8 cellular contexts compared by ENCODE assay signal in genomic region chr10:101141622-101142532, GRCh38. TPM values are rescaled to one million over a fixed set of nuclear protein-coding genes. Genes with fewer than 3 reads are reported as not detected.
A peak's percentile ranks its signal among the peaks of the same experiment; 100 is the strongest.
DNase-seq lines count a peak whose midpoint lies in the region; ATAC-seq and TF ChIP-seq lines count a peak whose summit lies in the region.

No MANE protein-coding gene starts in this region.

- no peak overlapping the region for H3K27ac Mint-ChIP-seq in activated naive CD4-positive, alpha-beta T cell treated with anti-CD3 and anti-CD28 coated beads, Interleukin-2, amount 50 U/mL, for 72 hours

- DNase-seq in BE2C = peak; percentile 85
- peak; percentile 54 for DNase-seq in NCI-H1048 (lab: John Stamatoyannopoulos, UW)
- DNase-seq in SW480 (ENCODE audit: low spot score) = peak; percentile 73
- DNase-seq in activated naive CD4-positive, alpha-beta T cell treated with anti-CD3 and anti-CD28 coated beads, Interleukin-2, amount 50 U/mL, for 72 hours (ENCODE audit: low spot score in 2 of 2) = peak; percentile 71 to 88
- peak; percentile 87 for DNase-seq in Right ventricle myocardium superior
- DNase-seq in psoas muscle = peak; percentile 78 to 89
- no peak for DNase-seq in vagina (ENCODE audit: extremely low spot score in 2 of 2)

- ATAC-seq in GM21390 (IDR thresholded peaks at IDR 0.05; ENCODE audit: unreplicated experiment) = peak; percentile 69
- ATAC-seq in activated naive CD4-positive, alpha-beta T cell treated with anti-CD3 and anti-CD28 coated beads, Interleukin-2, amount 50 U/mL, for 72 hours = peak; percentile 90
- peak; percentile 95 for ATAC-seq in Right ventricle myocardium superior (ENCODE audit: poor library complexity)
- peak; percentile 88 to 95 (median 92) for ATAC-seq in psoas muscle

- H3K4me1 ChIP-seq in BE2C = peaks cover 4% of the 10 kb centered on the region; the same call in 1 of the 2 replicates
- peaks cover 17% of the 10 kb centered on the region for H3K4me1 ChIP-seq in psoas muscle
- H3K4me1 ChIP-seq in vagina = peaks cover 24% of the 10 kb centered on the region

- peaks cover 66% of the 10 kb centered on the region for H3K27me3 ChIP-seq in BE2C
- H3K27me3 ChIP-seq in psoas muscle (ENCODE audit: insufficient read depth in 3 of 3, low read length in 2 of 3) = peaks cover 0 to 96% (median 46%) of the 10 kb centered on the region in 3 donors
- peaks cover 27% of the 10 kb centered on the region for H3K27me3 ChIP-seq in vagina

- WGBS in psoas muscle, 3 donors = 15 to 20% (median 17%) methylated on average over 21 of the region's 21 CpGs

- no peaks in the 10 kb centered on the region for H3K9me3 ChIP-seq in BE2C
- H3K9me3 ChIP-seq in psoas muscle = no peaks in the 10 kb centered on the region
- no peaks in the 10 kb centered on the region for H3K9me3 ChIP-seq in vagina

- TF ChIP-seq POLR2A in vagina (IDR thresholded peaks at IDR 0.05) = no peak

- H3K36me3 Mint-ChIP-seq in activated naive CD4-positive, alpha-beta T cell treated with anti-CD3 and anti-CD28 coated beads, Interleukin-2, amount 50 U/mL, for 72 hours = no peaks in the 10 kb centered on the region

- H3K36me3 ChIP-seq in BE2C (no peaks in the 10 kb centered on the region), psoas muscle (ENCODE audit: insufficient read depth in 1 of 2, low read depth in 1 of 2) (no peaks in the 10 kb centered on the region), vagina (no peaks in the 10 kb centered on the region)

- no peak overlapping the region for H3K27ac ChIP-seq in psoas muscle
- H3K27ac ChIP-seq in vagina = no peak overlapping the region

- no peaks in the 10 kb centered on the region for H3K9me3 Mint-ChIP-seq in activated naive CD4-positive, alpha-beta T cell treated with anti-CD3 and anti-CD28 coated beads, Interleukin-2, amount 50 U/mL, for 72 hours

- intact Hi-C loops in Right ventricle myocardium superior (cut with DNase I) (loop anchor here (2.0 kb wide), 1 partner anchor 47 kb away; no protein-coding TSS in a partner anchor), psoas muscle (cut with DNase I) (loop anchor here (1.0 to 5.0 kb wide), 3 partner anchors 45 to 105 kb away; no protein-coding TSS in a partner anchor), vagina (cut with DNase I) (loop anchor here (5.0 kb wide), 1 partner anchor 45 kb away; no protein-coding TSS in a partner anchor)

- H3K4me3 ChIP-seq in BE2C (ENCODE audit: low read depth, low read length) (no peak overlapping the region), psoas muscle (no peak overlapping the region), vagina (no peak overlapping the region)

- peak; percentile 89 for TF ChIP-seq CTCF in BE2C (IDR thresholded peaks at IDR 0.05; ENCODE audit: low read depth, low read length)
- TF ChIP-seq CTCF in psoas muscle (IDR thresholded peaks at IDR 0.05) = peak; percentile 96
- peak; percentile 71 to 86 (median 79) for TF ChIP-seq CTCF in vagina (IDR thresholded peaks at IDR 0.05)

RNA-seq across cellular contexts. Expression of gene TLX1, which starts 10.8 kb away (rescaled TPM):
- 6.1 TPM for polyA plus RNA-seq in BE2C (2012; ENCODE audit: insufficient read depth, insufficient read length, low read depth)
- total RNA-seq in activated naive CD4-positive, alpha-beta T cell treated with anti-CD3 and anti-CD28 coated beads, Interleukin-2, amount 50 U/mL, for 72 hours = not detected
- total RNA-seq in Right ventricle myocardium superior (not detected), psoas muscle (not detected), vagina (not detected)
- not detected for polyA plus RNA-seq in psoas muscle

Comparison
In these comparisons a context has a peak if more than half of its experiments do, and no peak if none do; other contexts are left out.
1. DNase-seq: peak in BE2C (single experiment), NCI-H1048 (single experiment), SW480 (single experiment), activated naive CD4-positive, alpha-beta T cell treated with anti-CD3 and anti-CD28 coated beads, Interleukin-2, amount 50 U/mL, for 72 hours (2 of 2), Right ventricle myocardium superior (single experiment) and psoas muscle (2 of 2); none in vagina (0 of 2).
2. Peak in every context shown above with its lines, with median percentiles within 50 percentile points of each other: CTCF ChIP-seq and ATAC-seq.